In the genomic region with DNA sequence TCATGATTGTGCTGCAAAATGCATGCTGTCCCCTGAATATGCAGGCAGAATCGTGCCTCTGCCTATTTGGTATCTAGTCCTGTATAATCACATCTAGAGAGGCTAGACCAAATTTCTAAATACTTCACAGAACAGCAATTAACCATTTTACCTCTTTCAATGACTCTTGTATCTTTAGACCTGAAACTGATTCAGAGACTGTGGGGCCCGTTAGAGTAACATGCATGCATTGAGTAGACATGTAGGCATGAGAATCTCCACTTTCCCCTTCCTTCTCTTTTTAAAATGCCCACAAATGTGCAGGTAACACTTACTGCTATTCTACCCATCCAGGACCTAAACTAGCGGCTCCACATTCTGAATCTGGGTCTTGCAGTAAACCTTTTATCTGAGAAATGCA, we compare ENCODE assay signal across 15 cellular contexts. TPM values are rescaled to one million over a fixed set of nuclear protein-coding genes. Genes with fewer than 3 reads are reported as not detected.
DNase-seq lines count a peak whose midpoint lies in the region; ATAC-seq and TF ChIP-seq lines count a peak whose summit lies in the region.
"Had no signal": no experiment of that assay in that cellular context is flagged by ENCODE, and none has a peak within 500 bp of the region (broad histone marks: within the 10 kb centered on the region; RNA-seq: fewer than 3 reads in every experiment).

No MANE protein-coding gene starts in this region.

- no peak overlapping the region for H2BK20ac ChIP-seq in H9 (ENCODE audit: low read depth, low read length, poor library complexity, severe bottlenecking)

- H3T11ph ChIP-seq in H9 (ENCODE audit: low read length) = no peak overlapping the region

- H3K4me1 ChIP-seq in DOHH2 (ENCODE audit: control insufficient read depth, low read length) (peaks cover 85% of the 10 kb centered on the region), H9 (ENCODE audit: insufficient read depth, low read length) (peaks cover 2% of the 10 kb centered on the region; the same call in 1 of the 2 replicates), OCI-LY1 (ENCODE audit: insufficient read depth, low read length, severe bottlenecking) (peaks cover 52% of the 10 kb centered on the region), hepatocyte (ENCODE audit: insufficient read depth) (peaks cover 5% of the 10 kb centered on the region)
- H3K4me1 ChIP-seq in CD4-positive, alpha-beta memory T cell (ENCODE audit: insufficient read depth, low read length) = peaks cover 61% of the 10 kb centered on the region
- peaks cover 6 to 14% of the 10 kb centered on the region in 2 donors for H3K4me1 ChIP-seq in naive thymus-derived CD4-positive, alpha-beta T cell (ENCODE audit: control insufficient read depth in 2 of 2, insufficient read depth in 2 of 2, low read length in 2 of 2)

- H3K4ac ChIP-seq in H9 (ENCODE audit: low read depth, low read length) = no peak overlapping the region

- H3K23ac ChIP-seq in H9 (ENCODE audit: insufficient read length, low read depth, low read length) = no peak overlapping the region

- H4K91ac ChIP-seq in H9 (ENCODE audit: insufficient read length, low read depth, low read length) = no peak overlapping the region

- no peak overlapping the region for H3K18ac ChIP-seq in H9 (ENCODE audit: insufficient read length, low read depth, low read length)

- peaks cover 22 to 26% (median 26%) of the 10 kb centered on the region in 3 experiments; a peak in 6 of 7 replicates for H3K36me3 Mint-ChIP-seq in H9 (ENCODE audit: insufficient read depth in 1 of 3, low read depth in 3 of 3)
- peaks cover 14 to 21% of the 10 kb centered on the region in 2 donors for H3K36me3 Mint-ChIP-seq in naive B cell
- peaks cover 28 to 38% of the 10 kb centered on the region in 2 donors for H3K36me3 Mint-ChIP-seq in CD4-positive, alpha-beta memory T cell
- H3K36me3 Mint-ChIP-seq in naive thymus-derived CD4-positive, alpha-beta T cell = peaks cover 13 to 79% (median 58%) of the 10 kb centered on the region in 5 donors

- H3K79me1 ChIP-seq in H9 (ENCODE audit: insufficient read depth, low read depth, low read length, poor library complexity, severe bottlenecking) = peaks cover 3% of the 10 kb centered on the region

- no peaks in the 10 kb centered on the region for H3K27me3 ChIP-seq in DOHH2 (ENCODE audit: control insufficient read depth, low read length)
- H3K27me3 ChIP-seq in H9 (ENCODE audit: insufficient read depth, low read length) = no peaks in the 10 kb centered on the region
- H3K27me3 ChIP-seq in OCI-LY1 (ENCODE audit: insufficient read depth, low read length) = no peaks in the 10 kb centered on the region
- H3K27me3 ChIP-seq in CD4-positive, alpha-beta memory T cell (ENCODE audit: insufficient read depth, low read length) = no peaks in the 10 kb centered on the region
- H3K27me3 ChIP-seq in naive thymus-derived CD4-positive, alpha-beta T cell (ENCODE audit: control insufficient read depth in 2 of 2, insufficient read depth in 2 of 2, low read length in 2 of 2) = no peaks in the 10 kb centered on the region
- H3K27me3 ChIP-seq in hepatocyte = no peaks in the 10 kb centered on the region

- peaks cover 44% of the 10 kb centered on the region for H4K20me1 ChIP-seq in DOHH2 (ENCODE audit: control insufficient read depth, insufficient read depth, low read depth, low read length)
- H4K20me1 ChIP-seq in H9 (ENCODE audit: control insufficient read depth, insufficient read depth, insufficient read length) = no peaks in the 10 kb centered on the region
- 0 out of 2 replicates have a peak, but pooled peaks cover 3% of the 10 kb centered on the region for H4K20me1 ChIP-seq in OCI-LY1 (ENCODE audit: insufficient read depth, low read length)
- H4K20me1 ChIP-seq in hepatocyte (ENCODE audit: insufficient read depth, poor library complexity, severe bottlenecking) = peaks cover 51% of the 10 kb centered on the region

- H4K8ac ChIP-seq in H9 (replicated peaks; ENCODE audit: insufficient read length, low read depth, low read length) = no peak overlapping the region

- no peak overlapping the region for H3K14ac ChIP-seq in H9 (ENCODE audit: insufficient read depth, low read length)

- H3K56ac ChIP-seq in H9 (ENCODE audit: insufficient read length, low read depth, low read length) = no peak overlapping the region

- H3F3A ChIP-seq in DOHH2 (ENCODE audit: control insufficient read depth, insufficient read depth) = 0 out of 2 replicates have a peak, but pooled peaks cover 3% of the 10 kb centered on the region
- H3F3A ChIP-seq in OCI-LY1 (ENCODE audit: insufficient read depth, low read length) = no peaks in the 10 kb centered on the region

- no peaks in the 10 kb centered on the region for H3K9me3 Mint-ChIP-seq in H9
- H3K9me3 Mint-ChIP-seq in naive B cell = peaks cover 0 to 3% (median 0%) of the 10 kb centered on the region in 7 donors
- H3K9me3 Mint-ChIP-seq in CD4-positive, alpha-beta memory T cell = peaks cover 0 to 2% (median 0%) of the 10 kb centered on the region in 8 donors
- peaks cover 0 to 52% (median 0%) of the 10 kb centered on the region in 11 donors for H3K9me3 Mint-ChIP-seq in naive thymus-derived CD4-positive, alpha-beta T cell

- H3K36me3 ChIP-seq in DOHH2 (ENCODE audit: control insufficient read depth, low read length) (peaks cover 88% of the 10 kb centered on the region), OCI-LY1 (ENCODE audit: insufficient read depth, low read length) (peaks cover 75% of the 10 kb centered on the region), hepatocyte (replicated peaks; ENCODE audit: insufficient read depth, low read depth) (peaks cover 4% of the 10 kb centered on the region)
- H3K36me3 ChIP-seq in CD4-positive, alpha-beta memory T cell (ENCODE audit: insufficient read depth, low read length) = no peaks in the 10 kb centered on the region
- H3K36me3 ChIP-seq in naive thymus-derived CD4-positive, alpha-beta T cell (ENCODE audit: control insufficient read depth in 2 of 3, insufficient read depth in 3 of 3, low read length in 3 of 3) = peaks cover 0 to 12% (median 7%) of the 10 kb centered on the region in 3 experiments

- no CpG with 5 or more reads among the region's 3 CpGs for WGBS in H9 (ENCODE audit: extremely low coverage, insufficient read length, low lambda C conversion rate)
- 88% methylated on average over 3 of the region's 3 CpGs for WGBS in hepatocyte (ENCODE audit: low lambda C conversion rate, missing lambda C conversion rate)

- no peak overlapping the region for H3K27ac Mint-ChIP-seq in H9
- H3K27ac Mint-ChIP-seq in naive B cell = peak overlapping the region in 5 of 6 donors; percentile 9 to 86 (median 61)
- H3K27ac Mint-ChIP-seq in CD4-positive, alpha-beta memory T cell = peak overlapping the region in 3 of 7 donors; percentile 7 to 48 (median 46)
- H3K27ac Mint-ChIP-seq in naive thymus-derived CD4-positive, alpha-beta T cell = peak overlapping the region in 2 of 9 donors; percentile 6 to 36
- H3K27ac Mint-ChIP-seq: T-helper 2 cell treated with Interferon-gamma antibody and Interleukin-4, amounts not matched to agents 5 μg/mL and 100 μg/mL, for 36 hours had no signal

- no peaks in the 10 kb centered on the region for H3K23me2 ChIP-seq in H9 (ENCODE audit: insufficient read length, low read depth, low read length, poor library complexity, severe bottlenecking)

- H2BK12ac ChIP-seq in H9 (ENCODE audit: insufficient read length, low read depth, low read length) = no peak overlapping the region

- CTCF ChIA-PET in CD4-positive, alpha-beta memory T cell (lab: Charles Lee; ENCODE audit: partially characterized antibody) = interaction anchor here (1.0 to 1.3 kb wide), 3 partner anchors 8 to 39 kb away, joined by 3 to 5 read pairs (median 4); partner anchors contain the start of gene ZNF92
- CTCF ChIA-PET in naive thymus-derived CD4-positive, alpha-beta T cell (lab: Charles Lee) = no interaction called here

- H3K27ac ChIP-seq in DOHH2 (ENCODE audit: low read depth, low read length) (no peak overlapping the region), H9 (ENCODE audit: insufficient read length, low read depth, low read length) (no peak overlapping the region), OCI-LY1 (ENCODE audit: low read depth, low read length, poor library complexity, severe bottlenecking) (peak overlapping the region; percentile 44), hepatocyte (no peak overlapping the region)
- H3K27ac ChIP-seq in CD4-positive, alpha-beta memory T cell (ENCODE audit: low read depth, low read length) = no peak overlapping the region
- no peak overlapping the region for H3K27ac ChIP-seq in naive thymus-derived CD4-positive, alpha-beta T cell (ENCODE audit: low read depth, low read length)

- H2AFZ ChIP-seq in H9 (ENCODE audit: low read length) (no peak overlapping the region), OCI-LY1 (ENCODE audit: low read length) (no peak overlapping the region), hepatocyte (no peak overlapping the region)

- no peak overlapping the region for H3K9ac ChIP-seq in H9 (ENCODE audit: extremely low read depth, insufficient read length, low read length)
- H3K9ac ChIP-seq in OCI-LY1 (ENCODE audit: low read length) = peak overlapping the region; percentile 17; the same call in 1 of the 2 replicates

- no peak overlapping the region for H4K5ac ChIP-seq in H9 (ENCODE audit: insufficient read length, low read depth, low read length)

- H3K9me3 ChIP-seq in DOHH2 (ENCODE audit: control insufficient read depth, insufficient read depth, low read length) (no peaks in the 10 kb centered on the region), H9 (ENCODE audit: control insufficient read depth, low read depth, low read length) (no peaks in the 10 kb centered on the region), OCI-LY1 (ENCODE audit: low read length) (no peaks in the 10 kb centered on the region), hepatocyte (ENCODE audit: low read depth) (no peaks in the 10 kb centered on the region)
- H3K9me3 ChIP-seq in CD4-positive, alpha-beta memory T cell (ENCODE audit: control insufficient read depth in 1 of 2, low read length in 2 of 2) = no peaks in the 10 kb centered on the region
- H3K9me3 ChIP-seq in naive thymus-derived CD4-positive, alpha-beta T cell (ENCODE audit: control insufficient read depth in 2 of 3, low read length in 3 of 3) = no peaks in the 10 kb centered on the region

- H3K9me2 ChIP-seq in DOHH2 (replicated peaks; ENCODE audit: control insufficient read depth, low read length) (no peaks in the 10 kb centered on the region), OCI-LY1 (ENCODE audit: low read depth, low read length) (no peaks in the 10 kb centered on the region), hepatocyte (replicated peaks; ENCODE audit: insufficient read depth) (no peaks in the 10 kb centered on the region)

- H3K4me3 Mint-ChIP-seq in H9 = no peak overlapping the region; a peak in 1 of 5 replicates
- peak overlapping the region in 5 of 8 donors; percentile 14 to 80 (median 44) for H3K4me3 Mint-ChIP-seq in naive B cell
- peak overlapping the region in 1 of 8 donors; percentile 14 for H3K4me3 Mint-ChIP-seq in CD4-positive, alpha-beta memory T cell
- no peak overlapping the region for H3K4me3 Mint-ChIP-seq in naive thymus-derived CD4-positive, alpha-beta T cell
- H3K4me3 Mint-ChIP-seq: T-helper 2 cell treated with Interferon-gamma antibody and Interleukin-4, amounts not matched to agents 5 μg/mL and 100 μg/mL, for 36 hours had no signal

- H2BK5ac ChIP-seq in H9 (ENCODE audit: insufficient read length, low read length) = no peak overlapping the region

- H2BK120ac ChIP-seq in H9 (ENCODE audit: low read depth, low read length, poor library complexity, severe bottlenecking) = no peak overlapping the region

- POLR2A ChIA-PET in CD4-positive, alpha-beta memory T cell (lab: Charles Lee; ENCODE audit: partially characterized antibody) = interaction anchor here (2.9 kb wide), 1 partner anchor 9 kb away, joined by 13 read pairs; the partner anchor contains the start of gene ZNF92
- POLR2A ChIA-PET in naive thymus-derived CD4-positive, alpha-beta T cell (lab: Charles Lee) = no interaction called here

- DNase-seq in H9 (no peak), naive B cell (no peak), hepatocyte (ENCODE audit: low spot score) (no peak), NCI-H82 (lab: John Stamatoyannopoulos, UW) (no peak)
- no peak for DNase-seq in CD4-positive, alpha-beta memory T cell
- DNase-seq in naive thymus-derived CD4-positive, alpha-beta T cell = no peak
- DNase-seq: DMS153, GOT3, NCI-H1092 treated with DMSO at 0.1 percent for 48 hours, NCI-H1694 treated with DMSO at 0.1 percent for 48 hours, NCI-H446, NCI-H748 treated with DMSO at 0.1 percent for 48 hours had no signal

- H2BK15ac ChIP-seq in H9 (ENCODE audit: low read depth, low read length) = no peak overlapping the region

- intact Hi-C loops in CD4-positive, alpha-beta memory T cell (cut with micrococcal nuclease) = no loop called here
- intact Hi-C loops in naive thymus-derived CD4-positive, alpha-beta T cell (cut with micrococcal nuclease) = no loop called here

- H3K79me2 ChIP-seq in DOHH2 (ENCODE audit: control insufficient read depth, low read length) (peaks cover 100% of the 10 kb centered on the region), H9 (ENCODE audit: insufficient read depth, low read length) (peaks cover 41% of the 10 kb centered on the region; the same call in 1 of the 2 replicates), OCI-LY1 (ENCODE audit: insufficient read depth, low read length) (peaks cover 100% of the 10 kb centered on the region), hepatocyte (peaks cover 94% of the 10 kb centered on the region)

- no peak overlapping the region for H2AK5ac ChIP-seq in H9 (ENCODE audit: insufficient read length, low read length)

- TF ChIP-seq CTCF in DOHH2 (IDR thresholded peaks at IDR 0.05; ENCODE audit: low read depth, low read length, poor library complexity, severe bottlenecking) = no peak
- no peak for TF ChIP-seq CTCF in H9 (conservative IDR thresholded peaks at IDR 0.05)
- no peak for TF ChIP-seq CTCF in OCI-LY1 (IDR thresholded peaks at IDR 0.05; ENCODE audit: low read length)
- TF ChIP-seq CTCF in hepatocyte (IDR thresholded peaks at IDR 0.05; ENCODE audit: poor library complexity) = no peak

- no peak for ATAC-seq in naive B cell (ENCODE audit: low read depth in 2 of 2)
- no peak for ATAC-seq in naive thymus-derived CD4-positive, alpha-beta T cell

- H3K4me1 Mint-ChIP-seq in H9 = peaks cover 48 to 51% of the 10 kb centered on the region in 2 experiments
- H3K4me1 Mint-ChIP-seq in naive B cell = peaks cover 69 to 97% (median 83%) of the 10 kb centered on the region in 3 donors
- peaks cover 62 to 87% (median 74%) of the 10 kb centered on the region in 4 donors for H3K4me1 Mint-ChIP-seq in CD4-positive, alpha-beta memory T cell
- peaks cover 46 to 85% (median 73%) of the 10 kb centered on the region in 7 donors for H3K4me1 Mint-ChIP-seq in naive thymus-derived CD4-positive, alpha-beta T cell

- H3K4me3 ChIP-seq in DOHH2 (ENCODE audit: low read length) (no peak overlapping the region), OCI-LY1 (ENCODE audit: low read depth, low read length, poor library complexity, severe bottlenecking) (peak overlapping the region; percentile 13), hepatocyte (no peak overlapping the region)
- H3K4me3 ChIP-seq in CD4-positive, alpha-beta memory T cell (ENCODE audit: low read length in 2 of 2) = no peak overlapping the region
- no peak overlapping the region for H3K4me3 ChIP-seq in naive thymus-derived CD4-positive, alpha-beta T cell (ENCODE audit: low read length)

- H3K27me3 Mint-ChIP-seq in H9 (ENCODE audit: low read depth) = no peaks in the 10 kb centered on the region
- H3K27me3 Mint-ChIP-seq in naive B cell = no peaks in the 10 kb centered on the region
- H3K27me3 Mint-ChIP-seq in CD4-positive, alpha-beta memory T cell = no peaks in the 10 kb centered on the region
- no peaks in the 10 kb centered on the region for H3K27me3 Mint-ChIP-seq in naive thymus-derived CD4-positive, alpha-beta T cell

- H3K4me2 ChIP-seq in DOHH2 (ENCODE audit: low read length) = peak overlapping the region; percentile 37
- H3K4me2 ChIP-seq in H9 (ENCODE audit: insufficient read depth, insufficient read length, low read length) = peak overlapping the region; percentile 47
- H3K4me2 ChIP-seq in OCI-LY1 (ENCODE audit: low read length) = peak overlapping the region; percentile 43; the same call in 1 of the 2 replicates
- H3K4me2 ChIP-seq in hepatocyte = no peak overlapping the region

RNA-seq across cellular contexts. Expression of gene ZNF92, which starts 8.8 kb away (rescaled TPM):
- total RNA-seq in H9 (2021) (29.8 and 32.4 TPM in 2 replicates), hepatocyte (10.1 and 11.3 TPM in 2 replicates)
- polyA plus RNA-seq in naive B cell (ENCODE audit: low read depth in 6 of 6) (10 to 100 TPM; 45.2 to 82.6 (median 74.5) TPM), hepatocyte (3.0 TPM in 2 replicates)
- 10 to 100 TPM; 31.1 to 35.3 TPM for total RNA-seq in CD4-positive, alpha-beta memory T cell
- 10 to 100 TPM; 10.4 to 17.1 TPM for polyA plus RNA-seq in CD4-positive, alpha-beta memory T cell
- total RNA-seq in naive thymus-derived CD4-positive, alpha-beta T cell = 10 to 100 TPM; 16.3 to 22.5 (median 19.3) TPM
- polyA plus RNA-seq in naive thymus-derived CD4-positive, alpha-beta T cell = 10 to 100 TPM in 1 of 2 donors, 1 to 10 TPM in 1; 8.4 to 12.5 TPM

Comparison
In these comparisons a context has a peak if more than half of its experiments do, and no peak if none do; other contexts are left out.
1. H3K27ac Mint-ChIP-seq: peak in naive B cell (5 of 6); none in H9 (0 of 3).
2. H3K4me3 Mint-ChIP-seq: peak in naive B cell (5 of 8); none in H9 (0 of 2) and naive thymus-derived CD4-positive, alpha-beta T cell (0 of 10).